ENCODE assay signal across 8 cellular contexts in the genomic region with DNA sequence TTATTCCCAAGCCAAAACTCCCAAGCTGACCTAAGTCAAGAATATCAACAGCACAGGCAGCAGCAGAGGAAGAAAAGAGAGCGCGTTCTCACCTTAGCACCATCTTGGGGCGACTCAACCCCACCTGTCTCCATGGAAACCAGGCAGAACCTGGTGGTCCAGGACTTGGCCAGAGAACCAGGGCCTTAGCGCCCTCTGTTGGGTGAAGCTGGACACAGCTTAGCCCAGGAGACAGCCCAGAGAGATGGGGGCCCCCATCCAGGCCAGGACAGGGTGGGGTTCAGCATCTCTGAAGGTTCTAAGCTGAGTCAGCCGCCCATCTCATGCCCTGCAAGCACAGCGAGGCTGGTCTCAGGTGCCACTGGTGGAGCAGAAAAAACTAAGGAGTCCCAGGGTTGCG.
DNase-seq lines count a peak whose midpoint lies in the region; FAIRE-seq and TF ChIP-seq lines count a peak whose summit lies in the region.

No MANE protein-coding gene starts in this region.

- no peaks in the 10 kb centered on the region for H3K36me3 ChIP-seq in endodermal cell (ENCODE audit: control insufficient read depth, insufficient read depth, low read length)
- no peaks in the 10 kb centered on the region for H3K36me3 ChIP-seq in smooth muscle cell (ENCODE audit: low read depth)

- no peak overlapping the region for H3K27ac Mint-ChIP-seq in endodermal cell

- H3K27ac ChIP-seq in endodermal cell (ENCODE audit: low read depth, low read length) = no peak overlapping the region
- H3K27ac ChIP-seq in smooth muscle cell (ENCODE audit: low read depth) = no peak overlapping the region

- no peak for FAIRE-seq in frontal cortex (lab: Jason Lieb, UNC)

- H3K4me1 ChIP-seq in endodermal cell (ENCODE audit: control insufficient read depth, insufficient read depth, low read length) = no peaks in the 10 kb centered on the region
- no peaks in the 10 kb centered on the region for H3K4me1 ChIP-seq in smooth muscle cell (ENCODE audit: low read depth)

- no peaks in the 10 kb centered on the region for H3K36me3 Mint-ChIP-seq in endodermal cell (ENCODE audit: low read depth)

- H3K9me3 ChIP-seq in endodermal cell (ENCODE audit: control insufficient read depth, low read length) (no peaks in the 10 kb centered on the region), smooth muscle cell (replicated peaks; ENCODE audit: low read depth) (no peaks in the 10 kb centered on the region)

- 27 to 39% methylated on average over 2 to 7 of the region's 7 CpGs for WGBS in endodermal cell (ENCODE audit: insufficient coverage in 1 of 2, insufficient read length in 1 of 2), 2 experiments
- 28% methylated on average over 7 of the region's 7 CpGs for WGBS in smooth muscle cell (ENCODE audit: low lambda C conversion rate)

- H3K9ac ChIP-seq in endodermal cell (ENCODE audit: extremely low read depth, low read length, poor library complexity, severe bottlenecking) (no peak overlapping the region), smooth muscle cell (ENCODE audit: low read depth) (no peak overlapping the region)

- H2AFZ ChIP-seq in smooth muscle cell (ENCODE audit: low read depth) = no peak overlapping the region

- H3F3A ChIP-seq in smooth muscle cell (ENCODE audit: low read depth) = no peaks in the 10 kb centered on the region

- H3K27me3 Mint-ChIP-seq in endodermal cell (ENCODE audit: insufficient read depth) = peaks cover 33% of the 10 kb centered on the region

- DNase-seq in activated T-cell treated with anti-CD3 and anti-CD28 coated beads, Interleukin-2, amount 50 U/mL, for 48 hours = peak; percentile 30 to 39
- DNase-seq in activated T-cell treated with anti-CD3 and anti-CD28 coated beads for 4 hours (no peak), M059J (ENCODE audit: low read depth) (peak; percentile 2), endodermal cell (peak; percentile 94), smooth muscle cell (lab: John Stamatoyannopoulos, UW; ENCODE audit: unreplicated experiment) (no peak), putamen (ENCODE audit: low spot score) (no peak), frontal cortex (ENCODE audit: low spot score in 2 of 2) (no peak), NCI-H510A (lab: John Stamatoyannopoulos, UW) (no peak)

- no peak overlapping the region for H3K4me2 ChIP-seq in smooth muscle cell

- TF ChIP-seq CTCF in endodermal cell (conservative IDR thresholded peaks at IDR 0.05) = peak; percentile 91
- TF ChIP-seq CTCF in smooth muscle cell (IDR thresholded peaks at IDR 0.05; ENCODE audit: borderline replicate concordance, insufficient read depth, poor library complexity, severe bottlenecking) = peak; percentile 50

- H3K4me1 Mint-ChIP-seq in endodermal cell = peaks cover 2% of the 10 kb centered on the region

- H3K4me3 ChIP-seq in endodermal cell (ENCODE audit: low read length) (no peak overlapping the region), smooth muscle cell (no peak overlapping the region)

- H3K27me3 ChIP-seq in endodermal cell (ENCODE audit: control insufficient read depth, insufficient read depth, low read length, poor library complexity, severe bottlenecking) (peaks cover 84% of the 10 kb centered on the region), smooth muscle cell (ENCODE audit: low read depth) (peaks cover 32% of the 10 kb centered on the region)

- no peaks in the 10 kb centered on the region for H4K20me1 ChIP-seq in smooth muscle cell (ENCODE audit: low read depth)

- H3K4me3 Mint-ChIP-seq in endodermal cell = no peak overlapping the region

- H3K79me2 ChIP-seq in smooth muscle cell (ENCODE audit: low read depth) = no peaks in the 10 kb centered on the region

- no peaks in the 10 kb centered on the region for H3K9me3 Mint-ChIP-seq in endodermal cell

Comparison
In these comparisons a context has a peak if more than half of its experiments do, and no peak if none do; other contexts are left out.
1. DNase-seq: peak in activated T-cell treated with anti-CD3 and anti-CD28 coated beads, Interleukin-2, amount 50 U/mL, for 48 hours (2 of 2), M059J (single experiment) and endodermal cell (single experiment); none in activated T-cell treated with anti-CD3 and anti-CD28 coated beads for 4 hours (single experiment), smooth muscle cell (single experiment), putamen (single experiment), frontal cortex (0 of 2) and NCI-H510A (single experiment).